9 cellular contexts compared by ENCODE assay signal in genomic region chr14:104116544-104117340, GRCh38. TPM values are rescaled to one million over a fixed set of nuclear protein-coding genes. Genes with fewer than 3 reads are reported as not detected.
DNase-seq lines count a peak whose midpoint lies in the region; ATAC-seq and TF ChIP-seq lines count a peak whose summit lies in the region.
"Had no signal": no experiment of that assay in that cellular context is flagged by ENCODE, and none has a peak within 500 bp of the region (broad histone marks: within the 10 kb centered on the region; RNA-seq: fewer than 3 reads in every experiment).

No MANE protein-coding gene starts in this region.

- H3K27me3 ChIP-seq in colonic mucosa (peaks cover 9% of the 10 kb centered on the region), left lung (peaks cover 31 to 91% of the 10 kb centered on the region in 2 donors), suprapubic skin (peaks cover 51% of the 10 kb centered on the region)

- H3K9me3 ChIP-seq in colonic mucosa (no peaks in the 10 kb centered on the region), left lung (no peaks in the 10 kb centered on the region), suprapubic skin (no peaks in the 10 kb centered on the region)

- TF ChIP-seq POLR2A in suprapubic skin (IDR thresholded peaks at IDR 0.05) = no peak

- H3K27ac ChIP-seq in colonic mucosa (peak overlapping the region; percentile 65), left lung (peak overlapping the region; percentile 67 to 73), suprapubic skin (peak overlapping the region; percentile 95)
- H3K27ac ChIP-seq: SK-N-MC had no signal

- ATAC-seq in left lung = peak; percentile 88
- ATAC-seq in GM19023 (IDR thresholded peaks at IDR 0.05; ENCODE audit: unreplicated experiment) = no peak

- H3K36me3 ChIP-seq in colonic mucosa (no peaks in the 10 kb centered on the region), left lung (no peaks in the 10 kb centered on the region), suprapubic skin (no peaks in the 10 kb centered on the region)

- peak overlapping the region; percentile 70 to 78 for H3K9ac ChIP-seq in colonic mucosa (ENCODE audit: low read depth in 2 of 2, low read length in 2 of 2)

- no peak for TF ChIP-seq EP300 in suprapubic skin (IDR thresholded peaks at IDR 0.05)

- intact Hi-C loops in colonic mucosa (cut with DNase I) (no loop called here), left lung (cut with DNase I) (no loop called here)

- WGBS in suprapubic skin = 2% methylated on average over 32 of the region's 91 CpGs

- no peaks in the 10 kb centered on the region for H3K4me1 ChIP-seq in colonic mucosa
- peaks cover 0 to 17% of the 10 kb centered on the region in 2 donors for H3K4me1 ChIP-seq in left lung
- peaks cover 65% of the 10 kb centered on the region for H3K4me1 ChIP-seq in suprapubic skin

- DNase-seq in activated CD4-positive, CD25-positive, alpha-beta regulatory T cell treated with anti-CD3 and anti-CD28 coated beads, Interleukin-2, amount 50 U/mL, for 72 hours = peak; percentile 33
- DNase-seq in activated CD4-positive, CD25-positive, alpha-beta regulatory T cell (lab: John Stamatoyannopoulos, UW) = no peak
- peak; percentile 73 for DNase-seq in colonic mucosa
- peak; percentile 49 to 88 for DNase-seq in left lung
- peak; percentile 64 to 75 for DNase-seq in suprapubic skin (ENCODE audit: low spot score in 2 of 2)
- no peak for DNase-seq in glomerular visceral epithelial cell (ENCODE audit: extremely low spot score)
- DNase-seq in NCI-H2196 (lab: John Stamatoyannopoulos, UW; ENCODE audit: unreplicated experiment) = no peak

- no peak for TF ChIP-seq CTCF in colonic mucosa (IDR thresholded peaks at IDR 0.05)
- no peak for TF ChIP-seq CTCF in left lung (IDR thresholded peaks at IDR 0.05)
- no peak for TF ChIP-seq CTCF in suprapubic skin (IDR thresholded peaks at IDR 0.05)

- peak overlapping the region; percentile 57 for H3K4me3 ChIP-seq in colonic mucosa
- peak overlapping the region; percentile 42 for H3K4me3 ChIP-seq in left lung
- H3K4me3 ChIP-seq in suprapubic skin = peak overlapping the region; percentile 67
- H3K4me3 ChIP-seq: SK-N-MC had no signal

RNA-seq across cellular contexts. Expression of gene KIF26A, which starts 21.6 kb away (rescaled TPM):
- total RNA-seq in colonic mucosa = 10 to 100 TPM in 1 of 2 donors, 1 to 10 TPM in 1; 6.6 to 20.0 TPM
- total RNA-seq in left lung = 1 to 10 TPM; 4.5 to 5.4 TPM
- total RNA-seq in suprapubic skin = 1 to 10 TPM; 2.1 to 6.1 (median 4.6) TPM

RNA-seq across cellular contexts. Expression of gene ASPG, which starts 31.2 kb away (rescaled TPM):
- total RNA-seq in colonic mucosa (1 to 10 TPM; 1.4 to 7.5 TPM), left lung (1 to 10 TPM; 1.4 TPM), suprapubic skin (10 to 100 TPM; 26.0 to 38.5 (median 28.2) TPM)

Comparison
In these comparisons a context has a peak if more than half of its experiments do, and no peak if none do; other contexts are left out.
1. DNase-seq: peak in activated CD4-positive, CD25-positive, alpha-beta regulatory T cell treated with anti-CD3 and anti-CD28 coated beads, Interleukin-2, amount 50 U/mL, for 72 hours (single experiment), colonic mucosa (single experiment), left lung (2 of 2) and suprapubic skin (2 of 2); none in activated CD4-positive, CD25-positive, alpha-beta regulatory T cell (0 of 4), glomerular visceral epithelial cell (single experiment) and NCI-H2196 (single experiment).
2. Peak in every context shown above with its lines, with median percentiles within 50 percentile points of each other: H3K27ac ChIP-seq and H3K4me3 ChIP-seq.